Comparison of ENCODE assay signal across 17 cellular contexts in genomic region chr12:57983858-57984505, GRCh38.
"Had no signal": no experiment of that assay in that cellular context is flagged by ENCODE, and none has a peak within 500 bp of the region (broad histone marks: within the 10 kb centered on the region; RNA-seq: fewer than 3 reads in every experiment).

No MANE protein-coding gene starts in this region.

- H3K9me3 ChIP-seq: heart right ventricle, psoas muscle, testis, tibial nerve, upper lobe of right lung, vagina had no signal

- H3K9me3 Mint-ChIP-seq: stimulated activated naive CD8-positive, alpha-beta T cell treated with anti-CD3 and anti-CD28 coated beads, Interleukin-15, Interleukin-2, amounts not matched to agents 100 ng/mL and 50 ng/mL, for 24 hours had no signal

- H3K4me1 ChIP-seq: parathyroid adenoma, right lobe of liver, spleen, testis, tibial nerve, upper lobe of right lung, vagina had no signal

- H2AFZ ChIP-seq: parathyroid adenoma had no signal

- H3K4me3 Mint-ChIP-seq: nephron; stimulated activated memory B cell treated with anti-CD40 and anti-IgM and Interleukin-4, amounts not matched to agents 10 μg/mL and 1 μg/mL and 100 μg/mL, for 72 hours; stimulated activated naive CD8-positive, alpha-beta T cell treated with anti-CD3 and anti-CD28 coated beads, Interleukin-15, Interleukin-2, amounts not matched to agents 100 ng/mL and 50 ng/mL, for 24 hours had no signal

- H3K27ac ChIP-seq: coronary artery, dorsolateral prefrontal cortex, heart right ventricle, parathyroid adenoma, psoas muscle, right lobe of liver, spleen, testis, tibial nerve, upper lobe of right lung, vagina had no signal

- H3K27me3 ChIP-seq: dorsolateral prefrontal cortex, right lobe of liver, spleen, testis, tibial nerve, upper lobe of right lung, vagina had no signal

- H3K9ac ChIP-seq: parathyroid adenoma had no signal

- H3K4me1 Mint-ChIP-seq: stimulated activated memory B cell treated with anti-CD40 and anti-IgM and Interleukin-4, amounts not matched to agents 10 μg/mL and 1 μg/mL and 100 μg/mL, for 72 hours had no signal

- H3K27ac Mint-ChIP-seq: nephron; stimulated activated memory B cell treated with anti-CD40 and anti-IgM and Interleukin-4, amounts not matched to agents 10 μg/mL and 1 μg/mL and 100 μg/mL, for 72 hours; stimulated activated naive CD8-positive, alpha-beta T cell treated with anti-CD3 and anti-CD28 coated beads, Interleukin-15, Interleukin-2, amounts not matched to agents 100 ng/mL and 50 ng/mL, for 24 hours had no signal

- DNase-seq: effector CD8-positive, alpha-beta T cell; psoas muscle; right lobe of liver; spleen; stimulated activated CD4-positive, alpha-beta T cell treated with anti-CD3 and anti-CD28 coated beads, Interleukin-1b, Interleukin-23, amount 100 ng/mL, for 48 hours; upper lobe of right lung had no signal

- H3K36me3 Mint-ChIP-seq: stimulated activated memory B cell treated with anti-CD40 and anti-IgM and Interleukin-4, amounts not matched to agents 10 μg/mL and 1 μg/mL and 100 μg/mL, for 72 hours had no signal

- H3K4me3 ChIP-seq: coronary artery, dorsolateral prefrontal cortex, heart right ventricle, psoas muscle, right lobe of liver, spleen, testis, tibial nerve, upper lobe of right lung, vagina had no signal

- ATAC-seq: heart right ventricle, left lobe of liver, upper lobe of right lung had no signal

- H3K36me3 ChIP-seq: heart right ventricle, right lobe of liver, spleen, tibial nerve, upper lobe of right lung, vagina had no signal

- H3K79me2 ChIP-seq: parathyroid adenoma had no signal
